Comparison of ENCODE assay signal across 22 cellular contexts in the genomic region with DNA sequence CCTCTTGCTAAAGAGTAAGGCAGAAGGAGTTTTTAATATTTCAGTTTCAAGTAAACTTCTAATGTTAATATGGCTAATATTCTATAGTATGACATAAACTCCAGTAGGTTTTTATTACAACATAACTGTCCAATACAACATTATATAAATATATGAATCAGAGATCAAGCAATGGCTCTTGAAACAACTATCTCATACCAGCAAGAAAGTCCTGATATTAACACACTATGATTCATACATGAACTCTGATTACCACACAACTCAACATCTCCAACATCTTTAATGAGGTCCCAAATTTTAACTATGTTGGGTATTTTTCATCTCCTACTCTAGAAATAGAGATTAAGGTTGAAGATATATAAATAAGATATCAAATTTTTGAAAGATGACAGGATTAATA.
DNase-seq lines count a peak whose midpoint lies in the region; ATAC-seq and TF ChIP-seq lines count a peak whose summit lies in the region.
"Had no signal": no experiment of that assay in that cellular context is flagged by ENCODE, and none has a peak within 500 bp of the region (broad histone marks: within the 10 kb centered on the region; RNA-seq: fewer than 3 reads in every experiment).

No MANE protein-coding gene starts in this region.

- BruUV-seq in PC-3 (replicated peaks; lab: Mats Ljungman, UMichigan): no TSS peak

- H3K79me2 ChIP-seq in PC-3 (ENCODE audit: low read length): no peaks in the 10 kb centered on the region

- peaks cover 4% of the 10 kb centered on the region for H3K4me1 ChIP-seq in PC-3 (ENCODE audit: insufficient read depth, low read length)
- H3K4me1 ChIP-seq: BLaER1, Peyer's patch had no signal

- no peak overlapping the region for H3K4me2 ChIP-seq in PC-3 (ENCODE audit: low read length)
- H3K4me2 ChIP-seq: BLaER1, GM23338 had no signal

- H3K9me3 ChIP-seq in AG04450 (ENCODE audit: control insufficient read depth, insufficient read depth, low read length) (no peaks in the 10 kb centered on the region), PC-3 (ENCODE audit: low read length) (no peaks in the 10 kb centered on the region)
- H3K9me3 ChIP-seq: BLaER1, Peyer's patch had no signal

- H3K9ac ChIP-seq in PC-3 (ENCODE audit: low read length): no peak overlapping the region
- H3K9ac ChIP-seq: BLaER1 had no signal

- POLR2A ChIA-PET in AG04450 (lab: Yijun Ruan, JAX) (no interaction called here), PC-3 (lab: Charles Lee; ENCODE audit: unreplicated experiment) (no interaction called here)

- no peaks in the 10 kb centered on the region for H3F3A ChIP-seq in PC-3 (ENCODE audit: low read length, unreplicated experiment)

- H3K4me3 ChIP-seq in AG04450 (ENCODE audit: low read depth, low read length) (no peak overlapping the region), PC-3 (ENCODE audit: low read length) (no peak overlapping the region), epithelial cell of esophagus (ENCODE audit: low read length) (no peak overlapping the region)
- H3K4me3 ChIP-seq: BLaER1, GM23338, Peyer's patch had no signal

- DNase-seq in AG04450 (ENCODE audit: low read depth, low spot score) (peak; percentile 4), PC-3 (peak; percentile 33), epithelial cell of esophagus (ENCODE audit: low read depth) (peak; percentile 48), iris pigment epithelial cell (ENCODE audit: low read depth) (peak; percentile 73), MV-4-11 (lab: John Stamatoyannopoulos, UW) (no peak), left ventricle myocardium superior (no peak), NCI-H345 (lab: John Stamatoyannopoulos, UW) (no peak)
- DNase-seq: 8988T; CD8-positive, alpha-beta memory T cell; DND-41; GF-D8; KG1; NCI-H1092; NCI-H146; NCI-H2081 treated with DMSO at 0.1 percent for 48 hours; NCI-H524 treated with DMSO at 0.1 percent for 48 hours; Peyer's patch; SHP77 treated with DMSO at 0.1 percent for 48 hours had no signal

- ATAC-seq in PC-3: peak; percentile 38; the same call in 1 of the 2 replicates
- no peak for ATAC-seq in GM19467 (IDR thresholded peaks at IDR 0.05; ENCODE audit: unreplicated experiment)
- ATAC-seq in left ventricle myocardium superior: no peak
- ATAC-seq: SK-N-SH treated with all-trans-retinoic acid at 6 μM for 48 hours had no signal

- H3K9me2 ChIP-seq in PC-3 (replicated peaks; ENCODE audit: low read length): peaks cover 4% of the 10 kb centered on the region; the same call in 1 of the 2 replicates

- H3K36me3 ChIP-seq in PC-3 (ENCODE audit: low read depth, low read length): no peaks in the 10 kb centered on the region
- H3K36me3 ChIP-seq: BLaER1, Peyer's patch had no signal

- no peaks in the 10 kb centered on the region for H3K27me3 ChIP-seq in AG04450 (ENCODE audit: control insufficient read depth, insufficient read depth, low read length)
- H3K27me3 ChIP-seq in PC-3 (ENCODE audit: low read length): no peaks in the 10 kb centered on the region
- H3K27me3 ChIP-seq: BLaER1, Peyer's patch had no signal

- no peak overlapping the region for H2AFZ ChIP-seq in PC-3 (ENCODE audit: low read length)
- H2AFZ ChIP-seq: GM23338 had no signal

- intact Hi-C loops in PC-3 (cut with micrococcal nuclease) (no loop called here), left ventricle myocardium superior (cut with micrococcal nuclease) (no loop called here)

- no peak overlapping the region for H3K27ac ChIP-seq in AG04450 (ENCODE audit: low read depth, low read length)
- no peak overlapping the region for H3K27ac ChIP-seq in PC-3 (ENCODE audit: low read length)
- H3K27ac ChIP-seq: BLaER1, Peyer's patch had no signal

- TF ChIP-seq CTCF in AG04450 (IDR thresholded peaks at IDR 0.05; ENCODE audit: low read depth, low read length) (no peak), PC-3 (conservative IDR thresholded peaks at IDR 0.05; ENCODE audit: low read depth, low read length) (no peak), epithelial cell of esophagus (IDR thresholded peaks at IDR 0.05; ENCODE audit: insufficient read depth, low read depth, low read length, missing control alignments) (no peak)

- CTCF ChIA-PET in AG04450 (lab: Charles Lee): interaction anchor here (0.6 kb wide), 1 partner anchor 989 kb away, joined by 3 read pairs; no protein-coding TSS in a partner anchor
- CTCF ChIA-PET in PC-3 (lab: Charles Lee): no interaction called here

- no peaks in the 10 kb centered on the region for H4K20me1 ChIP-seq in PC-3 (ENCODE audit: low read length)
- H4K20me1 ChIP-seq: BLaER1 had no signal

Comparison
In these comparisons a context has a peak if more than half of its experiments do, and no peak if none do; other contexts are left out.
1. DNase-seq: peak in AG04450 (single experiment), PC-3 (single experiment), epithelial cell of esophagus (single experiment) and iris pigment epithelial cell (single experiment); none in MV-4-11 (single experiment), left ventricle myocardium superior (single experiment) and NCI-H345 (single experiment).